In genomic region chr16:8961811-8962390, GRCh38 we compare ENCODE assay signal across 9 cellular contexts.
DNase-seq lines count a peak whose midpoint lies in the region; ATAC-seq, FAIRE-seq and TF ChIP-seq lines count a peak whose summit lies in the region.
"Had no signal": no experiment of that assay in that cellular context is flagged by ENCODE, and none has a peak within 500 bp of the region (broad histone marks: within the 10 kb centered on the region; RNA-seq: fewer than 3 reads in every experiment).

No MANE protein-coding gene starts in this region.

- peak overlapping the region; percentile 65 to 72 for H3K4me3 ChIP-seq in DND-41 (ENCODE audit: low read depth in 1 of 2, low read length in 2 of 2)
- peak overlapping the region; percentile 74 for H3K4me3 ChIP-seq in OCI-LY1 (ENCODE audit: low read depth, low read length, poor library complexity, severe bottlenecking)
- H3K4me3 ChIP-seq in endocrine pancreas (ENCODE audit: control insufficient read depth, insufficient read depth, low read length) = peak overlapping the region; percentile 85
- peak overlapping the region; percentile 73 to 75 for H3K4me3 ChIP-seq in neutrophil (ENCODE audit: low read depth in 1 of 2, low read length in 1 of 2)

- FAIRE-seq in HTR-8/SVneo (lab: Jason Lieb, UNC) = no peak
- FAIRE-seq: islet of Langerhans had no signal

- no peak overlapping the region for H2AFZ ChIP-seq in DND-41 (ENCODE audit: low read depth, low read length)
- no peak overlapping the region for H2AFZ ChIP-seq in OCI-LY1 (ENCODE audit: low read length)

- TF ChIP-seq CTCF in DND-41 (IDR thresholded peaks at IDR 0.05; ENCODE audit: borderline replicate concordance, extremely low read depth, low read length, poor library complexity, severe bottlenecking) (no peak), OCI-LY1 (IDR thresholded peaks at IDR 0.05; ENCODE audit: low read length) (no peak), neutrophil (IDR thresholded peaks at IDR 0.05) (no peak)

- no peaks in the 10 kb centered on the region for H3K27me3 ChIP-seq in DND-41 (ENCODE audit: insufficient read depth, low read length, poor library complexity)
- H3K27me3 ChIP-seq in OCI-LY1 (ENCODE audit: insufficient read depth, low read length) = no peaks in the 10 kb centered on the region
- no peaks in the 10 kb centered on the region for H3K27me3 ChIP-seq in endocrine pancreas (ENCODE audit: control insufficient read depth, insufficient read depth, low read length)
- H3K27me3 ChIP-seq in neutrophil = no peaks in the 10 kb centered on the region

- peaks cover 17% of the 10 kb centered on the region; the same call in 1 of the 2 replicates for H3K36me3 ChIP-seq in DND-41 (ENCODE audit: insufficient read depth, low read length)
- H3K36me3 ChIP-seq in OCI-LY1 (ENCODE audit: insufficient read depth, low read length) = peaks cover 9% of the 10 kb centered on the region; the same call in 1 of the 2 replicates
- no peaks in the 10 kb centered on the region for H3K36me3 ChIP-seq in endocrine pancreas (ENCODE audit: control insufficient read depth, insufficient read depth, low read length)
- H3K36me3 ChIP-seq in neutrophil = no peaks in the 10 kb centered on the region

- H3K9me3 ChIP-seq in DND-41 (ENCODE audit: insufficient read depth, low read length, severe bottlenecking) (no peaks in the 10 kb centered on the region), OCI-LY1 (ENCODE audit: low read length) (no peaks in the 10 kb centered on the region), endocrine pancreas (ENCODE audit: control insufficient read depth, low read length) (no peaks in the 10 kb centered on the region), neutrophil (no peaks in the 10 kb centered on the region)

- H4K20me1 ChIP-seq in DND-41 (ENCODE audit: insufficient read depth, low read length) (peaks cover 62% of the 10 kb centered on the region), OCI-LY1 (ENCODE audit: insufficient read depth, low read length) (no peaks in the 10 kb centered on the region)

- no peak for DNase-seq in DND-41
- DNase-seq in amygdala (lab: John Stamatoyannopoulos, UW) = no peak
- DNase-seq in HTR-8/SVneo (ENCODE audit: insufficient read length, low spot score) = no peak

- peak overlapping the region; percentile 87 for H3K4me2 ChIP-seq in DND-41 (ENCODE audit: insufficient read depth, low read length)
- peak overlapping the region; percentile 79 for H3K4me2 ChIP-seq in OCI-LY1 (ENCODE audit: low read length)

- no peak for ATAC-seq in DND-41 (ENCODE audit: insufficient read depth, low read depth)
- ATAC-seq in GM19351 (IDR thresholded peaks at IDR 0.05; ENCODE audit: unreplicated experiment) = no peak
- no peak for ATAC-seq in GM21786 (IDR thresholded peaks at IDR 0.05; ENCODE audit: unreplicated experiment)

- no peaks in the 10 kb centered on the region for H3K9me2 ChIP-seq in OCI-LY1 (ENCODE audit: low read depth, low read length)

- H3K4me1 ChIP-seq in DND-41 (ENCODE audit: insufficient read depth, low read length) (peaks cover 64% of the 10 kb centered on the region), OCI-LY1 (ENCODE audit: insufficient read depth, low read length, severe bottlenecking) (peaks cover 53% of the 10 kb centered on the region), endocrine pancreas (ENCODE audit: control insufficient read depth, insufficient read depth, low read length) (no peaks in the 10 kb centered on the region), neutrophil (ENCODE audit: control insufficient read depth in 1 of 2, insufficient read depth in 1 of 2, low read depth in 1 of 2, low read length in 1 of 2) (peaks cover 60 to 66% of the 10 kb centered on the region in 2 experiments)

- H3K27ac ChIP-seq in DND-41 (ENCODE audit: low read length) (peak overlapping the region; percentile 84), OCI-LY1 (ENCODE audit: low read depth, low read length, poor library complexity, severe bottlenecking) (peak overlapping the region; percentile 90), neutrophil (peak overlapping the region; percentile 64)

- peaks cover 72% of the 10 kb centered on the region for H3K79me2 ChIP-seq in DND-41 (ENCODE audit: insufficient read depth, low read length)
- H3K79me2 ChIP-seq in OCI-LY1 (ENCODE audit: insufficient read depth, low read length) = peaks cover 62% of the 10 kb centered on the region

- H3F3A ChIP-seq in OCI-LY1 (ENCODE audit: insufficient read depth, low read length) = no peaks in the 10 kb centered on the region

- peak overlapping the region; percentile 94 for H3K9ac ChIP-seq in DND-41 (ENCODE audit: low read depth, low read length)
- peak overlapping the region; percentile 75 for H3K9ac ChIP-seq in OCI-LY1 (ENCODE audit: low read length)
- H3K9ac ChIP-seq in endocrine pancreas (ENCODE audit: control insufficient read depth, insufficient read depth, low read length) = peak overlapping the region; percentile 45
